Comparison of ENCODE assay signal across 8 cellular contexts in the genomic region with DNA sequence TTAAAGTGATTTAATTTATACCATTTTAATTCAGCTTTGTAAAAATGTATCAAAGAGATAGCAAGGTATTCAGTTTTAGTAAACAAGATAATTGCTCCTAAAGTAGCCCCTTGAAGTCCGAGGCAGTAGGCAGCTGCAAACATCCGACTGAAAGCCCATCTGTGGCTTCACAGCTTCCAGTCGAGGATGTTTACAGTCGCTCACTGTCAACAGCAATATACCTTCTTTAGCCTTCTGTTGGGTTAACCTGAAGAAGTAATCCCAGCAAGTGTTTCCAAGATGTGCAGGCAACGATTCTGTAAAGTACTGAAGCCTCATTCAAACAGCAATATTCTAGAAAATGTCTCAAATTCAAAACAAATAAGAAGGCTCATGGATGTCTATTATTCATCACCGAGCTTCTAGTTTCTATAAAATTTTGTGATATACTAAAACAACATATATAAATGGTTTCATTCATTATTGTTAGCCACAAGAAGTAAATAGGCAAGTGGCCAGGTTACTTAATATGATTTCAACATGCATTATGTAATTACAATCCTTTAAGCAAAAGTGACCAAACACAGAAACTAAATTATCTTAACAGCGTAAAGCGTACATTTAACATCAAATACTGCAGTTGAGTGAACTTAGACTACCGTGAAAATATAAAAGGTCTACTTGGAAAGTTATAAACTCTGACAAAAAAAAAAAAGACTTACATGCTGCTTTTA.
DNase-seq lines count a peak whose midpoint lies in the region; ATAC-seq and TF ChIP-seq lines count a peak whose summit lies in the region.

No MANE protein-coding gene starts in this region.

- H2BK12ac ChIP-seq in mesenchymal stem cell (ENCODE audit: low read length in 2 of 2): no peak overlapping the region

- no peak for DNase-seq in heart right ventricle
- DNase-seq in left cardiac atrium: no peak
- peak; percentile 45 for DNase-seq in dermis blood vessel endothelial cell
- DNase-seq in mesenchymal stem cell: peak; percentile 41
- no peak for DNase-seq in nucleus accumbens (lab: John Stamatoyannopoulos, UW)
- no peak for DNase-seq in NCI-H1092 (lab: John Stamatoyannopoulos, UW)
- no peak for DNase-seq in activated T-cell treated with anti-CD3 and anti-CD28 coated beads for 4 hours

- H3K4me1 ChIP-seq in heart right ventricle: peaks cover 3 to 70% (median 45%) of the 10 kb centered on the region in 9 donors
- peaks cover 7% of the 10 kb centered on the region for H3K4me1 ChIP-seq in mesenchymal stem cell (ENCODE audit: control insufficient read depth, insufficient read depth, low read depth, low read length)

- ATAC-seq in heart right ventricle: peak in 1 of 8 donors; percentile 38
- no peak for ATAC-seq in left cardiac atrium
- ATAC-seq in GM21526 (IDR thresholded peaks at IDR 0.05; ENCODE audit: low FRiP score, unreplicated experiment): no peak

- H3K23ac ChIP-seq in mesenchymal stem cell (ENCODE audit: low read length in 2 of 2): no peak overlapping the region

- H2AK5ac ChIP-seq in mesenchymal stem cell (ENCODE audit: low read length, severe bottlenecking): peak overlapping the region; percentile 86

- H3K4me2 ChIP-seq in mesenchymal stem cell (ENCODE audit: low read length, poor library complexity, severe bottlenecking): peak overlapping the region; percentile 63

- H3K27me3 ChIP-seq in heart right ventricle (no peaks in the 10 kb centered on the region), mesenchymal stem cell (ENCODE audit: control insufficient read depth in 1 of 2, insufficient read depth in 1 of 2, low read length in 2 of 2) (no peaks in the 10 kb centered on the region)

- H3K9ac ChIP-seq in mesenchymal stem cell (ENCODE audit: low read length): peak overlapping the region; percentile 13

- H2BK120ac ChIP-seq in mesenchymal stem cell (ENCODE audit: low read depth, low read length): no peak overlapping the region

- H3K9me3 ChIP-seq in heart right ventricle: no peaks in the 10 kb centered on the region
- H3K9me3 ChIP-seq in mesenchymal stem cell (ENCODE audit: control insufficient read depth, low read length): no peaks in the 10 kb centered on the region

- H4K91ac ChIP-seq in mesenchymal stem cell (ENCODE audit: low read length): no peak overlapping the region

- no peak overlapping the region for H4K8ac ChIP-seq in mesenchymal stem cell (ENCODE audit: low read length)

- H3K79me1 ChIP-seq in mesenchymal stem cell (replicated peaks; ENCODE audit: low read length, poor library complexity, severe bottlenecking): no peaks in the 10 kb centered on the region

- peak overlapping the region; percentile 24 for H2BK5ac ChIP-seq in mesenchymal stem cell (ENCODE audit: low read depth, low read length, poor library complexity, severe bottlenecking)

- 41 to 50% methylated on average over 9 of the region's 9 CpGs for WGBS in heart right ventricle, 2 donors
- 10% methylated on average over 5 of the region's 9 CpGs for WGBS in mesenchymal stem cell

- H3K18ac ChIP-seq in mesenchymal stem cell (ENCODE audit: low read depth in 1 of 2, low read length in 2 of 2): peak overlapping the region; percentile 9 to 48

- H2BK15ac ChIP-seq in mesenchymal stem cell (ENCODE audit: low read depth, poor library complexity, severe bottlenecking): no peak overlapping the region

- H3K27ac ChIP-seq in heart right ventricle (peak overlapping the region in 8 of 10 donors; percentile 16 to 75 (median 45)), mesenchymal stem cell (ENCODE audit: low read length, poor library complexity, severe bottlenecking) (peak overlapping the region; percentile 95)

- H3K4ac ChIP-seq in mesenchymal stem cell (ENCODE audit: low read depth in 1 of 2, low read length in 2 of 2): no peak overlapping the region

- intact Hi-C loops in heart right ventricle (cut with DNase I) (no loop called here), left cardiac atrium (cut with DNase I) (no loop called here)

- TF ChIP-seq CTCF in heart right ventricle (IDR thresholded peaks at IDR 0.05): no peak

- H3K4me3 ChIP-seq in heart right ventricle (peak overlapping the region in 5 of 10 donors; percentile 8 to 31 (median 27)), mesenchymal stem cell (ENCODE audit: insufficient read depth in 1 of 2, low read depth in 1 of 2, low read length in 2 of 2) (no peak overlapping the region)

- H3K36me3 ChIP-seq in heart right ventricle (peaks cover 0 to 35% (median 0%) of the 10 kb centered on the region in 9 donors), mesenchymal stem cell (ENCODE audit: control insufficient read depth in 1 of 2, insufficient read depth in 2 of 2, low read depth in 1 of 2, low read length in 2 of 2) (peaks cover 3 to 7% of the 10 kb centered on the region in 2 experiments)

- H2AFZ ChIP-seq in mesenchymal stem cell (ENCODE audit: low read depth, low read length): no peak overlapping the region

- H3K14ac ChIP-seq in mesenchymal stem cell (ENCODE audit: low read length in 2 of 2): no peak overlapping the region

Comparison
In these comparisons a context has a peak if more than half of its experiments do, and no peak if none do; other contexts are left out.
1. DNase-seq: peak in dermis blood vessel endothelial cell (single experiment) and mesenchymal stem cell (single experiment); none in heart right ventricle (0 of 2), left cardiac atrium (single experiment), nucleus accumbens (0 of 56), NCI-H1092 (single experiment) and activated T-cell treated with anti-CD3 and anti-CD28 coated beads for 4 hours (single experiment).